Comparison of ENCODE assay signal across 12 cellular contexts in the genomic region with DNA sequence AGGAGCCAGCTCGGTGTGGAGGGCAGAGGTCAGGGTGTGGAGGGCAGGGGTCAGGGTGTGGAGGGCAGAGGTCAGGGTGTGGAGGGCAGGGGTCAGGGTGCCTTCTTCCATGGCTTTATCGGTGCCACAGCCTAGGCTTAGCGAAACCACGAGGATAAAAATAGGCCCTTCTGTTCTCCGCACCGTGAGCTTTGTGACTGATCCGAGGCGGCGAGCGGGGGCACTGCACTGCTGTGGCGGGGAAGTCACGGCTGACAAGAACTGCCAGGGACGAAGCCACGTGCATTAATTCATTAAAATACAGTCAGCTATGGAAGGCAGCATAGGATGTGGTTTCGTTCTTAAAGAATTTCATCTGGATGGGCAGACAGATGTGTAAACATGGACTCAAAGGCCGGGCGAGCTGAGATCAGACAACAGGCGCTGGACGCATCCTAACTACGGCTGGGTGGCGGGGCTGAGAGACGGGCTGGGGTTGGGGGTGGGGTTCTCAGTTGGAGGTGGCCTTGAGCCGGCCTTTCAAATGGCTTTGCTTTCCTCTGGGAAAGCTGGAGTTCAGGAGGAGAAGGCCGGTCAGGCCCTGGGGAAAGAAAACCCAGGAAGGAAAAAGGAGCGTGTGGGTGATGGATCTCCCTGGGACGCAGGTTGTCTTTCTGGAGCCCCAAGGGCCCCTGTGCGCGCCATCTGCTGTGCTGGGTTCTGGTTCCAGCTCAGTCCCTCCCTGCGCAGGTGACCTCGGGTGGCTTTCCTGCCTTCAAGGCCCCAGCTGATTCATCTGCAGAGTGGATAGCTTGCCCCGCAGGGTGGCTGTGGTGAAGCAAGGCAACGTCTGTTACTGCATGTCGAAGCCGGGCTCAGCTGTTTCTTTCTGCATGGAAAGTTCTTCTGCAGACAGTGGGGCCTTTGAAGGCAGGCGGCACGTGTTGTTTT. TPM values are rescaled to one million over a fixed set of nuclear protein-coding genes. Genes with fewer than 3 reads are reported as not detected.
DNase-seq lines count a peak whose midpoint lies in the region; ATAC-seq and TF ChIP-seq lines count a peak whose summit lies in the region.
"Had no signal": no experiment of that assay in that cellular context is flagged by ENCODE, and none has a peak within 500 bp of the region (broad histone marks: within the 10 kb centered on the region; RNA-seq: fewer than 3 reads in every experiment).

No MANE protein-coding gene starts in this region.

- no peak for TF ChIP-seq CTCF in GM23338 (conservative IDR thresholded peaks at IDR 0.05; ENCODE audit: low read depth in 2 of 2)

- peaks cover 20% of the 10 kb centered on the region for H3K4me1 Mint-ChIP-seq in GM23338
- peaks cover 2% of the 10 kb centered on the region for H3K4me1 Mint-ChIP-seq in T-helper 2 cell treated with Interferon-gamma antibody and Interleukin-4, amounts not matched to agents 5 μg/mL and 100 μg/mL, for 36 hours (ENCODE audit: low read depth)

- no peak overlapping the region for H3K4me2 ChIP-seq in GM23338
- H3K4me2 ChIP-seq: hepatocyte had no signal

- H3K4me1 ChIP-seq in GM23338 (ENCODE audit: insufficient read depth): peaks cover 3% of the 10 kb centered on the region; the same call in 1 of the 2 replicates

- H4K20me1 ChIP-seq in GM23338 (replicated peaks; ENCODE audit: insufficient read depth): no peaks in the 10 kb centered on the region

- DNase-seq in GM23338 (ENCODE audit: low spot score) (no peak), RPMI7951 (ENCODE audit: low read depth) (peak; percentile 24), globus pallidus (ENCODE audit: low spot score) (peak; percentile 50), sciatic nerve (ENCODE audit: low spot score) (peak; percentile 52), kidney glomerular epithelial cell (lab: John Stamatoyannopoulos, UW) (no peak), OCI-M2 (lab: John Stamatoyannopoulos, UW; ENCODE audit: unreplicated experiment) (no peak)
- DNase-seq in T-helper 2 cell treated with Interferon-gamma antibody and Interleukin-4, amounts not matched to agents 5 μg/mL and 100 μg/mL, for 36 hours (ENCODE audit: low spot score): no peak
- DNase-seq: dermis blood vessel endothelial cell, GDM1 had no signal

- H3K9me2 ChIP-seq in GM23338 (ENCODE audit: insufficient read depth): no peaks in the 10 kb centered on the region

- H3K36me3 ChIP-seq in GM23338 (ENCODE audit: insufficient read depth): no peaks in the 10 kb centered on the region

- H3K9me3 Mint-ChIP-seq in GM23338: peaks cover 3% of the 10 kb centered on the region; the same call in 1 of the 3 replicates
- H3K9me3 Mint-ChIP-seq in T-helper 2 cell treated with Interferon-gamma antibody and Interleukin-4, amounts not matched to agents 5 μg/mL and 100 μg/mL, for 36 hours: no peaks in the 10 kb centered on the region
- H3K9me3 Mint-ChIP-seq: T-helper 1 cell treated with Interleukin-12 subunit alpha and Interleukin-12 subunit beta and Interleukin-4 antibody, amounts not matched to agents 30 μg/mL and 1 μg/mL, for 36 hours had no signal

- intact Hi-C loops in sciatic nerve (cut with DNase I): no loop called here

- ATAC-seq in GM23338: peak; percentile 19; the same call in 2 of the 3 replicates
- peak; percentile 6 for ATAC-seq in sciatic nerve

- H3K4me3 ChIP-seq in GM23338: no peak overlapping the region
- H3K4me3 ChIP-seq: hepatocyte had no signal

- H3K4me3 Mint-ChIP-seq in GM23338: no peak overlapping the region
- no peak overlapping the region for H3K4me3 Mint-ChIP-seq in T-helper 2 cell treated with Interferon-gamma antibody and Interleukin-4, amounts not matched to agents 5 μg/mL and 100 μg/mL, for 36 hours
- H3K4me3 Mint-ChIP-seq: T-helper 1 cell treated with Interleukin-12 subunit alpha and Interleukin-12 subunit beta and Interleukin-4 antibody, amounts not matched to agents 30 μg/mL and 1 μg/mL, for 36 hours had no signal

- peaks cover 6% of the 10 kb centered on the region for H3K27me3 Mint-ChIP-seq in GM23338 (ENCODE audit: insufficient read depth, low read depth, poor library complexity)
- no peaks in the 10 kb centered on the region for H3K27me3 Mint-ChIP-seq in T-helper 2 cell treated with Interferon-gamma antibody and Interleukin-4, amounts not matched to agents 5 μg/mL and 100 μg/mL, for 36 hours (ENCODE audit: low read depth)

- no peaks in the 10 kb centered on the region; the same call in 1 of the 3 replicates for H3K36me3 Mint-ChIP-seq in GM23338 (ENCODE audit: low read depth)
- H3K36me3 Mint-ChIP-seq in T-helper 2 cell treated with Interferon-gamma antibody and Interleukin-4, amounts not matched to agents 5 μg/mL and 100 μg/mL, for 36 hours (ENCODE audit: low read depth): no peaks in the 10 kb centered on the region

- H3F3A ChIP-seq in GM23338 (replicated peaks; ENCODE audit: low read depth): no peaks in the 10 kb centered on the region

- H3K27ac Mint-ChIP-seq in GM23338: no peak overlapping the region
- H3K27ac Mint-ChIP-seq in T-helper 2 cell treated with Interferon-gamma antibody and Interleukin-4, amounts not matched to agents 5 μg/mL and 100 μg/mL, for 36 hours: no peak overlapping the region
- H3K27ac Mint-ChIP-seq: T-helper 1 cell treated with Interleukin-12 subunit alpha and Interleukin-12 subunit beta and Interleukin-4 antibody, amounts not matched to agents 30 μg/mL and 1 μg/mL, for 36 hours had no signal

- no peak overlapping the region for H3K27ac ChIP-seq in GM23338 (ENCODE audit: low read depth)
- H3K27ac ChIP-seq: hepatocyte had no signal

- H2AFZ ChIP-seq in GM23338: peak overlapping the region; percentile 86; the same call in 1 of the 2 replicates
- H2AFZ ChIP-seq: hepatocyte had no signal

- H3K79me2 ChIP-seq in GM23338 (replicated peaks; ENCODE audit: insufficient read depth): no peaks in the 10 kb centered on the region
- H3K79me2 ChIP-seq: hepatocyte had no signal

- no peaks in the 10 kb centered on the region for H3K27me3 ChIP-seq in GM23338 (ENCODE audit: insufficient read depth)
- H3K27me3 ChIP-seq: hepatocyte had no signal

TF ChIP-seq in GM23338, 12 proteins besides CTCF, POLR2A, EP300 and RAD21 (continues in another document):
- TF ChIP-seq ZNF331 (CRISPR knock-in tag; IDR thresholded peaks at IDR 0.05; ENCODE audit: low read depth) (no peak), ZNF114 (CRISPR knock-in tag; IDR thresholded peaks at IDR 0.05) (no peak), REST (IDR thresholded peaks at IDR 0.05; ENCODE audit: unreplicated experiment) (no peak)
- TF ChIP-seq, protein P1, sequence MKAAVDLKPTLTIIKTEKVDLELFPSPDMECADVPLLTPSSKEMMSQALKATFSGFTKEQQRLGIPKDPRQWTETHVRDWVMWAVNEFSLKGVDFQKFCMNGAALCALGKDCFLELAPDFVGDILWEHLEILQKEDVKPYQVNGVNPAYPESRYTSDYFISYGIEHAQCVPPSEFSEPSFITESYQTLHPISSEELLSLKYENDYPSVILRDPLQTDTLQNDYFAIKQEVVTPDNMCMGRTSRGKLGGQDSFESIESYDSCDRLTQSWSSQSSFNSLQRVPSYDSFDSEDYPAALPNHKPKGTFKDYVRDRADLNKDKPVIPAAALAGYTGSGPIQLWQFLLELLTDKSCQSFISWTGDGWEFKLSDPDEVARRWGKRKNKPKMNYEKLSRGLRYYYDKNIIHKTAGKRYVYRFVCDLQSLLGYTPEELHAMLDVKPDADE (IDR thresholded peaks at IDR 0.05): no peak

RNA-seq across cellular contexts. Expression of gene ALLC, which starts 1.0 kb away (rescaled TPM):
- total RNA-seq in GM23338 (2014; rRNA removed; shearing (Covaris generic)): not detected in 2 replicates
- not detected in 2 replicates for polyA plus RNA-seq in GM23338 (2016; fragmentation: Nextera tagmentation; extraction: Ambion mirVana)
- not detected in 2 replicates for total RNA-seq in RPMI7951 (2014; rRNA removed; shearing (Covaris generic))
- total RNA-seq in sciatic nerve: 7.6 TPM
- total RNA-seq: dermis blood vessel endothelial cell, hepatocyte, temporal lobe had no signal
- polyA plus RNA-seq: hepatocyte had no signal

RNA-seq across cellular contexts. Expression of gene DCDC2C, which starts 46.3 kb away (rescaled TPM):
- total RNA-seq in GM23338 (2014; rRNA removed; shearing (Covaris generic)): not detected in 2 replicates
- polyA plus RNA-seq in GM23338 (2016; fragmentation: Nextera tagmentation; extraction: Ambion mirVana): 0.45 and 0.50 TPM in 2 replicates
- total RNA-seq in RPMI7951 (2014; rRNA removed; shearing (Covaris generic)): not detected in 2 replicates
- total RNA-seq in sciatic nerve: 4.6 TPM
- total RNA-seq: hepatocyte had no signal
- polyA plus RNA-seq: hepatocyte had no signal

Comparison
In these comparisons a context has a peak if more than half of its experiments do, and no peak if none do; other contexts are left out.
1. DNase-seq: peak in RPMI7951 (single experiment), globus pallidus (single experiment) and sciatic nerve (single experiment); none in GM23338 (single experiment), kidney glomerular epithelial cell (single experiment), T-helper 2 cell treated with Interferon-gamma antibody and Interleukin-4, amounts not matched to agents 5 μg/mL and 100 μg/mL, for 36 hours (single experiment) and OCI-M2 (single experiment).